In genomic region chr22:50471197-50471847, GRCh38 we compare ENCODE assay signal across 1 cellular context.
TF ChIP-seq lines count a peak whose summit lies in the region.

No MANE protein-coding gene starts in this region.

TF ChIP-seq in HepG2, 621 proteins besides CTCF, POLR2A, EP300 and RAD21:
- TF ChIP-seq ZNF3 (CRISPR knock-in tag; IDR thresholded peaks at IDR 0.05) (no peak), HNRNPUL1 (IDR thresholded peaks at IDR 0.05; ENCODE audit: low read depth, low read length) (no peak), FOXA1 (IDR thresholded peaks at IDR 0.05) (no peak), FOXA1 (CRISPR knock-in tag; IDR thresholded peaks at IDR 0.05) (no peak), AGO2 (optimal IDR thresholded peaks at IDR 0.05; ENCODE audit: low read depth, low read length) (peak; percentile 38), RBFOX2 (IDR thresholded peaks at IDR 0.05; ENCODE audit: low read depth, low read length) (0 out of 2 replicates have a peak, but pooled peaks have one; percentile 20), ZNF550 (CRISPR knock-in tag; IDR thresholded peaks at IDR 0.05; ENCODE audit: borderline replicate concordance) (no peak), HNRNPL (IDR thresholded peaks at IDR 0.05; ENCODE audit: low read depth, low read length) (no peak), ZNF225 (CRISPR knock-in tag; IDR thresholded peaks at IDR 0.05) (no peak), DNMT3B (CRISPR knock-in tag; conservative IDR thresholded peaks at IDR 0.05) (no peak), ZNF891 (CRISPR knock-in tag; IDR thresholded peaks at IDR 0.05) (no peak), KLF13 (CRISPR knock-in tag; IDR thresholded peaks at IDR 0.05) (no peak), MIER3 (CRISPR knock-in tag; IDR thresholded peaks at IDR 0.05; ENCODE audit: borderline replicate concordance) (no peak), ZNF441 (CRISPR knock-in tag; IDR thresholded peaks at IDR 0.05; ENCODE audit: borderline replicate concordance) (no peak), SRSF4 (IDR thresholded peaks at IDR 0.05; ENCODE audit: low read depth, low read length, poor library complexity, severe bottlenecking) (no peak), ZNF770 (CRISPR knock-in tag; IDR thresholded peaks at IDR 0.05) (no peak), MBD4 (IDR thresholded peaks at IDR 0.05; ENCODE audit: borderline replicate concordance, low read length) (no peak)
- TF ChIP-seq, protein P1, sequence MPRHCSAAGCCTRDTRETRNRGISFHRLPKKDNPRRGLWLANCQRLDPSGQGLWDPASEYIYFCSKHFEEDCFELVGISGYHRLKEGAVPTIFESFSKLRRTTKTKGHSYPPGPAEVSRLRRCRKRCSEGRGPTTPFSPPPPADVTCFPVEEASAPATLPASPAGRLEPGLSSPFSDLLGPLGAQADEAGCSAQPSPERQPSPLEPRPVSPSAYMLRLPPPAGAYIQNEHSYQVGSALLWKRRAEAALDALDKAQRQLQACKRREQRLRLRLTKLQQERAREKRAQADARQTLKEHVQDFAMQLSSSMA (CRISPR knock-in tag; IDR thresholded peaks at IDR 0.05): no peak
